15 cellular contexts compared by ENCODE assay signal in genomic region chr13:42277618-42278276, GRCh38. TPM values are rescaled to one million over a fixed set of nuclear protein-coding genes. Genes with fewer than 3 reads are reported as not detected.
A peak's percentile ranks its signal among the peaks of the same experiment; 100 is the strongest.
DNase-seq lines count a peak whose midpoint lies in the region; ATAC-seq and FAIRE-seq lines count a peak whose summit lies in the region.
"Had no signal": no experiment of that assay in that cellular context is flagged by ENCODE, and none has a peak within 500 bp of the region (broad histone marks: within the 10 kb centered on the region; RNA-seq: fewer than 3 reads in every experiment).

No MANE protein-coding gene starts in this region.

- H2BK5ac ChIP-seq in mesenchymal stem cell (ENCODE audit: low read depth, low read length, poor library complexity, severe bottlenecking): no peak overlapping the region

- no peaks in the 10 kb centered on the region for H3K9me3 ChIP-seq in mesenchymal stem cell (ENCODE audit: control insufficient read depth, low read length)
- H3K9me3 ChIP-seq: body of pancreas, prostate gland had no signal

- no peak overlapping the region for H3K27ac ChIP-seq in mesenchymal stem cell (ENCODE audit: low read length, poor library complexity, severe bottlenecking)
- H3K27ac ChIP-seq: body of pancreas, prostate gland had no signal

- H3K9me3 Mint-ChIP-seq in activated T-helper 17 cell treated with anti-CD3 and anti-CD28 coated beads, Interleukin-2, amount 50 U/mL, for 72 hours: no peaks in the 10 kb centered on the region

- no peaks in the 10 kb centered on the region for H3K27me3 ChIP-seq in mesenchymal stem cell (ENCODE audit: control insufficient read depth in 1 of 2, insufficient read depth in 1 of 2, low read length in 2 of 2)
- H3K27me3 ChIP-seq: body of pancreas had no signal

- H3K4me3 ChIP-seq in mesenchymal stem cell (ENCODE audit: insufficient read depth in 1 of 2, low read depth in 1 of 2, low read length in 2 of 2): peak overlapping the region in 1 of 2 experiments; percentile 27
- H3K4me3 ChIP-seq: body of pancreas, prostate gland had no signal

- no peak overlapping the region for H3K4me2 ChIP-seq in mesenchymal stem cell (ENCODE audit: low read length, poor library complexity, severe bottlenecking)

- FAIRE-seq in GM18507 (lab: Jason Lieb, UNC): peak; percentile 39

- no peak overlapping the region for H2AFZ ChIP-seq in mesenchymal stem cell (ENCODE audit: low read depth, low read length)

- no peak overlapping the region for H3K23ac ChIP-seq in mesenchymal stem cell (ENCODE audit: low read length in 2 of 2)

- H4K8ac ChIP-seq in mesenchymal stem cell (ENCODE audit: low read length): no peak overlapping the region

- 88% methylated on average over 6 of the region's 7 CpGs for WGBS in mesenchymal stem cell

- H3K4me1 Mint-ChIP-seq in activated T-helper 17 cell treated with anti-CD3 and anti-CD28 coated beads, Interleukin-2, amount 50 U/mL, for 72 hours: peaks cover 38% of the 10 kb centered on the region

- peak; percentile 7 for DNase-seq in EH (ENCODE audit: low read depth)
- no peak for DNase-seq in GM18507 (ENCODE audit: extremely low spot score, insufficient read length, low read depth)
- DNase-seq in mesenchymal stem cell: peak; percentile 41
- no peak for DNase-seq in hippocampal formation (lab: John Stamatoyannopoulos, UW)
- no peak for DNase-seq in SK-N-DZ (ENCODE audit: low spot score)
- DNase-seq: activated CD4-positive, CD25-positive, alpha-beta regulatory T cell treated with anti-CD3 and anti-CD28 coated beads, Interleukin-2, amount 50 U/mL, for 72 hours; activated effector memory CD4-positive, alpha-beta T cell treated with Interleukin-2 at 50 U/mL for 16 hours; body of pancreas; C1 segment of cervical spinal cord; DND-41; left colon; NCI-H446 had no signal

- H3K79me1 ChIP-seq in mesenchymal stem cell (replicated peaks; ENCODE audit: low read length, poor library complexity, severe bottlenecking): peaks cover 14% of the 10 kb centered on the region

- H2BK15ac ChIP-seq in mesenchymal stem cell (ENCODE audit: low read depth, poor library complexity, severe bottlenecking): no peak overlapping the region

- H3K27me3 Mint-ChIP-seq in activated T-helper 17 cell treated with anti-CD3 and anti-CD28 coated beads, Interleukin-2, amount 50 U/mL, for 72 hours: no peaks in the 10 kb centered on the region

- peaks cover 41% of the 10 kb centered on the region for H3K36me3 Mint-ChIP-seq in activated T-helper 17 cell treated with anti-CD3 and anti-CD28 coated beads, Interleukin-2, amount 50 U/mL, for 72 hours (ENCODE audit: low read depth)

- no peak overlapping the region for H2BK12ac ChIP-seq in mesenchymal stem cell (ENCODE audit: low read length in 2 of 2)

- peak overlapping the region; percentile 46 for H3K27ac Mint-ChIP-seq in activated T-helper 17 cell treated with anti-CD3 and anti-CD28 coated beads, Interleukin-2, amount 50 U/mL, for 72 hours

- peak; percentile 48 for ATAC-seq in activated T-helper 17 cell treated with anti-CD3 and anti-CD28 coated beads, Interleukin-2, amount 50 U/mL, for 72 hours (replicated peaks)
- no peak for ATAC-seq in GM19395 (IDR thresholded peaks at IDR 0.05; ENCODE audit: unreplicated experiment)
- ATAC-seq: body of pancreas, left colon had no signal

- H2AK5ac ChIP-seq in mesenchymal stem cell (ENCODE audit: low read length, severe bottlenecking): no peak overlapping the region

- no peaks in the 10 kb centered on the region for H3K36me3 ChIP-seq in mesenchymal stem cell (ENCODE audit: control insufficient read depth in 1 of 2, insufficient read depth in 2 of 2, low read depth in 1 of 2, low read length in 2 of 2)
- H3K36me3 ChIP-seq: prostate gland had no signal

- H4K91ac ChIP-seq in mesenchymal stem cell (ENCODE audit: low read length): no peak overlapping the region

- no peak overlapping the region for H2BK120ac ChIP-seq in mesenchymal stem cell (ENCODE audit: low read depth, low read length)

- peaks cover 3% of the 10 kb centered on the region for H3K4me1 ChIP-seq in mesenchymal stem cell (ENCODE audit: control insufficient read depth, insufficient read depth, low read depth, low read length)
- H3K4me1 ChIP-seq: prostate gland had no signal

- H3K4me3 Mint-ChIP-seq in activated T-helper 17 cell treated with anti-CD3 and anti-CD28 coated beads, Interleukin-2, amount 50 U/mL, for 72 hours: no peak overlapping the region

- H3K9ac ChIP-seq in mesenchymal stem cell (ENCODE audit: low read length): no peak overlapping the region

- no peak overlapping the region for H3K4ac ChIP-seq in mesenchymal stem cell (ENCODE audit: low read depth in 1 of 2, low read length in 2 of 2)

- no peak overlapping the region for H3K18ac ChIP-seq in mesenchymal stem cell (ENCODE audit: low read depth in 1 of 2, low read length in 2 of 2)

- H3K14ac ChIP-seq in mesenchymal stem cell (ENCODE audit: low read length in 2 of 2): no peak overlapping the region

RNA-seq across cellular contexts. Expression of gene AKAP11, which starts 5.8 kb away (rescaled TPM):
- 10 to 100 TPM; 30.3 to 48.6 TPM for total RNA-seq in activated T-helper 17 cell treated with anti-CD3 and anti-CD28 coated beads, Interleukin-2, amount 50 U/mL, for 72 hours
- polyA plus RNA-seq in mesenchymal stem cell (2013, experiment 1 of 2): 13.0 TPM
- 13.2 TPM for polyA plus RNA-seq in mesenchymal stem cell (2013, experiment 2 of 2)
- polyA plus RNA-seq in SK-N-DZ (2014; cell fraction: cytosol; rRNA removed): 16.5 and 16.7 TPM in 2 replicates
- polyA plus RNA-seq in SK-N-DZ (2014; cell fraction: nucleus; rRNA removed): 11.9 and 15.9 TPM in 2 replicates

Comparison
In these comparisons a context has a peak if more than half of its experiments do, and no peak if none do; other contexts are left out.
1. DNase-seq: peak in EH (single experiment) and mesenchymal stem cell (single experiment); none in GM18507 (single experiment), hippocampal formation (0 of 2) and SK-N-DZ (single experiment).